23 cellular contexts compared by ENCODE assay signal in genomic region chr16:2955779-2956565, GRCh38. TPM values are rescaled to one million over a fixed set of nuclear protein-coding genes. Genes with fewer than 3 reads are reported as not detected.
DNase-seq lines count a peak whose midpoint lies in the region; ATAC-seq, FAIRE-seq and TF ChIP-seq lines count a peak whose summit lies in the region.
"Had no signal": no experiment of that assay in that cellular context is flagged by ENCODE, and none has a peak within 500 bp of the region (broad histone marks: within the 10 kb centered on the region; RNA-seq: fewer than 3 reads in every experiment).

No MANE protein-coding gene starts in this region.

- TF ChIP-seq POLR2A in GM12878 (IDR thresholded peaks at IDR 0.05; ENCODE audit: low read depth, low read length) (no peak), body of pancreas (IDR thresholded peaks at IDR 0.05) (no peak)

- intact Hi-C loops in GM12878 (cut with micrococcal nuclease; ENCODE audit: unreplicated experiment) (no loop called here), mucosa of descending colon (cut with DNase I, micrococcal nuclease) (no loop called here), kidney (cut with DNase I) (no loop called here), posterior vena cava (cut with DNase I) (no loop called here), body of pancreas (cut with DNase I) (no loop called here)

- TF ChIP-seq EP300 in GM12878 (IDR thresholded peaks at IDR 0.05; ENCODE audit: borderline replicate concordance in 1 of 2, control insufficient read depth in 1 of 2, low read depth in 2 of 2, low read length in 2 of 2) = no peak

- no peaks in the 10 kb centered on the region for H3K79me2 ChIP-seq in GM12878 (ENCODE audit: control insufficient read depth, insufficient read depth, low read length)

- H2AFZ ChIP-seq in GM12878 (ENCODE audit: control insufficient read depth, low read depth, low read length) = peak overlapping the region; percentile 11; the same call in 1 of the 2 replicates

- POLR2A ChIA-PET in GM12878 (lab: Charles Lee) = interaction anchor here (0.9 kb wide), 1 partner anchor 10 kb away, joined by 3 read pairs; no protein-coding TSS in a partner anchor

- H3K4me1 ChIP-seq in GM12878 (ENCODE audit: control insufficient read depth, insufficient read depth, low read length) (peaks cover 21% of the 10 kb centered on the region), mucosa of descending colon (ENCODE audit: low read depth) (peaks cover 4% of the 10 kb centered on the region), kidney (ENCODE audit: control insufficient read depth in 1 of 2, insufficient read depth in 1 of 2, low read depth in 1 of 2, low read length in 2 of 2) (no peaks in the 10 kb centered on the region), body of pancreas (peaks cover 12% of the 10 kb centered on the region)
- H3K4me1 ChIP-seq: BE2C, prostate gland, SJSA1 had no signal

- H3K9me3 ChIP-seq in GM12878 (replicated peaks; ENCODE audit: control insufficient read depth, insufficient read depth, low read length) = no peaks in the 10 kb centered on the region
- no peaks in the 10 kb centered on the region for H3K9me3 ChIP-seq in mucosa of descending colon
- no peaks in the 10 kb centered on the region for H3K9me3 ChIP-seq in kidney (ENCODE audit: control insufficient read depth in 1 of 2, low read length in 2 of 2)
- no peaks in the 10 kb centered on the region for H3K9me3 ChIP-seq in body of pancreas
- H3K9me3 ChIP-seq: BE2C, prostate gland, SJSA1, suprapubic skin had no signal

- TF ChIP-seq CTCF in GM12878 (IDR thresholded peaks at IDR 0.05 in 2 of 3, conservative IDR thresholded peaks at IDR 0.05 in 1 of 3; ENCODE audit: control insufficient read depth in 2 of 3, extremely low read depth in 1 of 3, insufficient read depth in 1 of 3, low read depth in 3 of 3, low read length in 3 of 3) (no peak), mucosa of descending colon (IDR thresholded peaks at IDR 0.05) (no peak), kidney (IDR thresholded peaks at IDR 0.05; ENCODE audit: borderline replicate concordance, extremely low read depth, insufficient read depth) (no peak), body of pancreas (IDR thresholded peaks at IDR 0.05) (no peak)

- SMC1A ChIA-PET in GM12878 (lab: Charles Lee; ENCODE audit: uncharacterized antibody, unreplicated experiment) = interaction anchor here (0.9 kb wide), 1 partner anchor 9 kb away, joined by 3 read pairs; no protein-coding TSS in a partner anchor

- H3K4me2 ChIP-seq in GM12878 (ENCODE audit: control insufficient read depth, insufficient read depth) = no peak overlapping the region

- H3K27ac ChIP-seq in GM12878 (ENCODE audit: control insufficient read depth, insufficient read depth) (no peak overlapping the region), kidney (ENCODE audit: low read depth in 2 of 2, low read length in 2 of 2) (no peak overlapping the region), body of pancreas (no peak overlapping the region)
- H3K27ac ChIP-seq: prostate gland, SJSA1, skin epidermis, suprapubic skin had no signal

- TF ChIP-seq RAD21 in GM12878 (IDR thresholded peaks at IDR 0.05; ENCODE audit: insufficient read depth, low read depth, low read length) = no peak

- peak; percentile 24 for ATAC-seq in GM12878
- peak; percentile 60 for ATAC-seq in mucosa of descending colon
- ATAC-seq in body of pancreas = no peak
- ATAC-seq: effector memory CD8-positive, alpha-beta T cell; PC-3 had no signal

- no peak for FAIRE-seq in GM12878 (lab: Jason Lieb, UNC)
- no peak for FAIRE-seq in kidney (lab: Jason Lieb, UNC)

- RAD21 ChIA-PET in GM12878 (lab: Charles Lee; ENCODE audit: unreplicated experiment) = interaction anchor here (0.6 to 1.3 kb wide), 2 partner anchors 14 to 29 kb away, joined by 3 read pairs; no protein-coding TSS in a partner anchor

- no peaks in the 10 kb centered on the region for H4K20me1 ChIP-seq in GM12878 (ENCODE audit: control insufficient read depth, insufficient read depth)

- 25% methylated on average over 13 of the region's 21 CpGs for WGBS in GM12878 (ENCODE audit: insufficient coverage, insufficient replicate concordance, low lambda C conversion rate, missing lambda C conversion rate)
- 30 to 50% methylated on average over 4 to 20 of the region's 21 CpGs for WGBS in body of pancreas, 2 donors

- no TSS peak for BruUV-seq in GM12878 (replicated peaks; lab: Mats Ljungman, UMichigan)

- in situ Hi-C loops in KBM-7 (cut with MboI; ENCODE audit: low pct_unique_long_range_greater_than_20kb, low sequenced_read_pairs) = no loop called here
- in situ Hi-C loops in GM12878 (cut with MboI) = no loop called here

- CTCF ChIA-PET in GM12878 (lab: Yijun Ruan, JAX) = no interaction called here

- H3K9ac ChIP-seq in GM12878 (ENCODE audit: control insufficient read depth, insufficient read depth, low read length) (no peak overlapping the region; the same call in 1 of the 2 replicates), kidney (ENCODE audit: low read length in 2 of 2) (no peak overlapping the region)

- no peaks in the 10 kb centered on the region for H3K36me3 ChIP-seq in GM12878 (ENCODE audit: control insufficient read depth in 2 of 2, insufficient read depth in 2 of 2, low read length in 1 of 2)
- no peaks in the 10 kb centered on the region for H3K36me3 ChIP-seq in mucosa of descending colon (ENCODE audit: low read depth)
- H3K36me3 ChIP-seq in kidney (ENCODE audit: control insufficient read depth in 1 of 2, insufficient read depth in 2 of 2, low read length in 2 of 2) = no peaks in the 10 kb centered on the region
- H3K36me3 ChIP-seq in body of pancreas (replicated peaks in 1 of 2; ENCODE audit: insufficient read depth in 1 of 2, low read depth in 2 of 2) = no peaks in the 10 kb centered on the region
- H3K36me3 ChIP-seq: BE2C, prostate gland, SJSA1, suprapubic skin had no signal

- H3K27me3 ChIP-seq in GM12878 (replicated peaks in 1 of 2; ENCODE audit: control insufficient read depth in 2 of 2, insufficient read depth in 2 of 2, low read length in 1 of 2) (no peaks in the 10 kb centered on the region), body of pancreas (no peaks in the 10 kb centered on the region)
- H3K27me3 ChIP-seq: BE2C had no signal

- peak; percentile 74 for DNase-seq in GDM1 (lab: John Stamatoyannopoulos, UW)
- peak; percentile 60 for DNase-seq in KBM-7
- no peak for DNase-seq in GM12878 (ENCODE audit: low read depth, low spot score)
- DNase-seq in mucosa of descending colon = peak in 2 of 3 donors; percentile 13 to 53
- no peak for DNase-seq in kidney
- no peak for DNase-seq in posterior vena cava (ENCODE audit: low spot score)
- no peak for DNase-seq in A172 (ENCODE audit: low spot score)
- DNase-seq in body of pancreas = no peak
- DNase-seq: activated CD4-positive, alpha-beta T cell treated with anti-CD3 and anti-CD28 coated beads for 4 hours; anterior cingulate cortex; BE2C; effector memory CD8-positive, alpha-beta T cell; NCI-H2081; NCI-H524; PC-3; stimulated activated CD4-positive, alpha-beta T cell treated with anti-CD3 and anti-CD28 coated beads, Interleukin-4, amount 100 ng/mL, for 24 hours had no signal

- H3K4me3 ChIP-seq in GM12878 (no peak overlapping the region), mucosa of descending colon (no peak overlapping the region), kidney (ENCODE audit: low read length in 2 of 2) (no peak overlapping the region), body of pancreas (no peak overlapping the region)
- H3K4me3 ChIP-seq: prostate gland, SJSA1, skin epidermis, suprapubic skin had no signal

RNA-seq across cellular contexts. Expression of gene KREMEN2, which starts 8.1 kb away (rescaled TPM):
- 7.1 TPM in 2 replicates for total RNA-seq in GM12878 (2013; cell fraction: nucleolus; rRNA removed)
- total RNA-seq in GM12878 (2014; rRNA removed) (1.3 and 1.8 TPM in 2 replicates), GM12878 (2014; rRNA removed; fragmentation: Illumina TruSeq; extraction: Trizol) (0.14 and 0.18 TPM in 2 replicates), GM12878 (2021) (1.5 TPM in 2 replicates), mucosa of descending colon (1 to 10 TPM in 2 of 3 donors, under 1 TPM in 1; 0.22 to 1.7 (median 1.3) TPM), kidney (not detected), posterior vena cava (not detected), body of pancreas (1 to 10 TPM in 1 of 2 donors, not detected in 1; 6.3 TPM)
- polyA plus RNA-seq in GM12878 (2011; ENCODE audit: low read depth) = not detected
- polyA plus RNA-seq in GM12878 (2011; rRNA removed) (1.6 and 3.7 TPM in 2 replicates), GM12878 (2014; fragmentation: Illumina TruSeq; extraction: Trizol) (0.06 TPM in 1 of 2 replicates, not detected in the other), GM12878 (2014; fragmentation: Nextera tagmentation; extraction: Ambion mirVana) (not detected), GM12878 (2014; rRNA removed) (1.1 and 1.8 TPM in 2 replicates), GM12878 (2016; fragmentation: Nextera tagmentation; extraction: Ambion mirVana) (under 1 TPM; 0.45 to 0.59 TPM), kidney (ENCODE audit: insufficient read depth, low read depth, low replicate concordance) (not detected)
- polyA plus RNA-seq in GM12878 (2011; cell fraction: cytosol; rRNA removed) = 5.4 and 9.9 TPM in 2 replicates
- polyA plus RNA-seq in GM12878 (2011; cell fraction: nucleus; rRNA removed) = 34.9 and 50.5 TPM in 2 replicates
- polyA plus RNA-seq in GM12878 (2012) = 0.59 and 0.68 TPM in 2 replicates
- polyA minus RNA-seq in GM12878 (2011; rRNA and poly(A)+ RNA removed) = 0.37 and 1.3 TPM in 2 replicates
- polyA minus RNA-seq in GM12878 (2011; cell fraction: cytosol; rRNA and poly(A)+ RNA removed) = 1.5 and 2.8 TPM in 2 replicates
- polyA minus RNA-seq in GM12878 (2011; cell fraction: nucleus; rRNA and poly(A)+ RNA removed) = 3.1 and 4.5 TPM in 2 replicates
- total RNA-seq in A172 (2014; rRNA removed; shearing (Covaris generic)) = 1.7 and 3.5 TPM in 2 replicates
- total RNA-seq: fibroblast of lung; natural killer cell treated with Interleukin-12 subunit alpha and Interleukin-12 subunit beta and Interleukin-15 and Interleukin-18, amount 100 ng/mL, for 72 hours; SJSA1; T-helper 2 cell treated with Interferon-gamma antibody and Interleukin-4, amounts not matched to agents 100 ng/mL and 5 ng/mL, for 36 hours had no signal
- polyA plus RNA-seq: fibroblast of lung had no signal

RNA-seq across cellular contexts. Expression of gene PAQR4, which starts 13.2 kb away (rescaled TPM):
- total RNA-seq in GM12878 (2013; cell fraction: nucleolus; rRNA removed) = 14.8 and 15.2 TPM in 2 replicates
- total RNA-seq in GM12878 (2014; rRNA removed) (20.8 and 21.1 TPM in 2 replicates), GM12878 (2014; rRNA removed; fragmentation: Illumina TruSeq; extraction: Trizol) (10.6 and 11.9 TPM in 2 replicates), GM12878 (2021) (30.7 and 31.8 TPM in 2 replicates), mucosa of descending colon (10 to 100 TPM in 1 of 3 donors, 1 to 10 TPM in 2; 4.2 to 16.1 (median 8.0) TPM), kidney (5.9 TPM), posterior vena cava (1 to 10 TPM; 2.5 to 5.4 TPM), body of pancreas (10 to 100 TPM in 1 of 2 donors, 1 to 10 TPM in 1; 8.8 to 13.2 TPM)
- polyA plus RNA-seq in GM12878 (2011; ENCODE audit: low read depth) = 4.8 TPM
- polyA plus RNA-seq in GM12878 (2011; rRNA removed) (7.2 and 13.9 TPM in 2 replicates), GM12878 (2014; fragmentation: Illumina TruSeq; extraction: Trizol) (7.6 and 13.1 TPM in 2 replicates), GM12878 (2014; fragmentation: Nextera tagmentation; extraction: Ambion mirVana) (under 1 TPM; 0.39 to 0.84 TPM), GM12878 (2014; rRNA removed) (29.4 and 29.9 TPM in 2 replicates), GM12878 (2016; fragmentation: Nextera tagmentation; extraction: Ambion mirVana) (10 to 100 TPM in 1 of 2 experiments, 1 to 10 TPM in 1; 5.9 to 14.2 TPM), kidney (ENCODE audit: insufficient read depth, low read depth, low replicate concordance) (3.5 TPM)
- polyA plus RNA-seq in GM12878 (2011; cell fraction: cytosol; rRNA removed) = 20.7 and 26.5 TPM in 2 replicates
- polyA plus RNA-seq in GM12878 (2011; cell fraction: nucleus; rRNA removed) = 66.1 and 79.5 TPM in 2 replicates
- 8.9 and 9.3 TPM in 2 replicates for polyA plus RNA-seq in GM12878 (2012)
- polyA minus RNA-seq in GM12878 (2011; rRNA and poly(A)+ RNA removed) = 10.3 and 16.7 TPM in 2 replicates
- 11.9 and 13.4 TPM in 2 replicates for polyA minus RNA-seq in GM12878 (2011; cell fraction: cytosol; rRNA and poly(A)+ RNA removed)
- 9.6 and 17.0 TPM in 2 replicates for polyA minus RNA-seq in GM12878 (2011; cell fraction: nucleus; rRNA and poly(A)+ RNA removed)
- 39.2 and 47.4 TPM in 2 replicates for total RNA-seq in A172 (2014; rRNA removed; shearing (Covaris generic))

RNA-seq across cellular contexts. Expression of gene PKMYT1, which starts 24.3 kb away (rescaled TPM):
- total RNA-seq in GM12878 (2013; cell fraction: nucleolus; rRNA removed) = 41.1 and 44.0 TPM in 2 replicates
- 31.6 and 39.6 TPM in 2 replicates for total RNA-seq in GM12878 (2014; rRNA removed)
- total RNA-seq in GM12878 (2014; rRNA removed; fragmentation: Illumina TruSeq; extraction: Trizol) = 11.5 and 13.6 TPM in 2 replicates
- total RNA-seq in GM12878 (2021) = 72.6 and 77.1 TPM in 2 replicates
- polyA plus RNA-seq in GM12878 (2011; ENCODE audit: low read depth) = 6.7 TPM
- polyA plus RNA-seq in GM12878 (2011; rRNA removed) = 3.4 and 9.3 TPM in 2 replicates
- 18.5 and 31.3 TPM in 2 replicates for polyA plus RNA-seq in GM12878 (2011; cell fraction: cytosol; rRNA removed)
- 97.2 and 161 TPM in 2 replicates for polyA plus RNA-seq in GM12878 (2011; cell fraction: nucleus; rRNA removed)
- 24.9 and 30.6 TPM in 2 replicates for polyA plus RNA-seq in GM12878 (2012)
- 6.9 and 13.1 TPM in 2 replicates for polyA plus RNA-seq in GM12878 (2014; fragmentation: Illumina TruSeq; extraction: Trizol)
- 10 to 100 TPM in 1 of 2 experiments, 1 to 10 TPM in 1; 4.6 to 20.2 TPM for polyA plus RNA-seq in GM12878 (2014; fragmentation: Nextera tagmentation; extraction: Ambion mirVana)
- 48.1 and 63.7 TPM in 2 replicates for polyA plus RNA-seq in GM12878 (2014; rRNA removed)
- polyA plus RNA-seq in GM12878 (2016; fragmentation: Nextera tagmentation; extraction: Ambion mirVana) = 100 to 1,000 TPM in 1 of 2 experiments, 10 to 100 TPM in 1; 91.9 to 101 TPM
- 5.8 and 9.7 TPM in 2 replicates for polyA minus RNA-seq in GM12878 (2011; rRNA and poly(A)+ RNA removed)
- 14.4 and 23.0 TPM in 2 replicates for polyA minus RNA-seq in GM12878 (2011; cell fraction: cytosol; rRNA and poly(A)+ RNA removed)
- polyA minus RNA-seq in GM12878 (2011; cell fraction: nucleus; rRNA and poly(A)+ RNA removed) = 18.4 and 39.6 TPM in 2 replicates
- 10 to 100 TPM in 1 of 3 donors, 1 to 10 TPM in 2; 3.1 to 20.0 (median 6.9) TPM for total RNA-seq in mucosa of descending colon
- 2.2 TPM for total RNA-seq in kidney
- 0.97 TPM for polyA plus RNA-seq in kidney (ENCODE audit: insufficient read depth, low read depth, low replicate concordance)
- 1 to 10 TPM in 1 of 2 donors, under 1 TPM in 1; 0.76 to 1.6 TPM for total RNA-seq in posterior vena cava
- total RNA-seq in A172 (2014; rRNA removed; shearing (Covaris generic)) = 50.8 and 63.1 TPM in 2 replicates
- total RNA-seq in body of pancreas = under 1 TPM in 1 of 2 donors, not detected in 1; 0.26 TPM

RNA-seq across cellular contexts. Expression of gene FLYWCH1, which starts 44.2 kb away (rescaled TPM):
- 40.3 and 43.6 TPM in 2 replicates for total RNA-seq in GM12878 (2013; cell fraction: nucleolus; rRNA removed)
- total RNA-seq in GM12878 (2014; rRNA removed) (15.0 and 19.7 TPM in 2 replicates), GM12878 (2014; rRNA removed; fragmentation: Illumina TruSeq; extraction: Trizol) (6.6 and 7.9 TPM in 2 replicates), GM12878 (2021) (27.8 and 33.8 TPM in 2 replicates), mucosa of descending colon (10 to 100 TPM; 26.6 to 46.0 (median 34.3) TPM), kidney (36.8 TPM), posterior vena cava (10 to 100 TPM; 31.0 to 37.7 TPM), body of pancreas (10 to 100 TPM; 24.6 to 53.7 TPM)
- 10.7 TPM for polyA plus RNA-seq in GM12878 (2011; ENCODE audit: low read depth)
- polyA plus RNA-seq in GM12878 (2011; rRNA removed) (7.7 and 10.6 TPM in 2 replicates), GM12878 (2014; fragmentation: Illumina TruSeq; extraction: Trizol) (1.8 and 10.1 TPM in 2 replicates), GM12878 (2014; fragmentation: Nextera tagmentation; extraction: Ambion mirVana) (under 1 TPM; 0.47 to 0.60 TPM), GM12878 (2014; rRNA removed) (29.1 and 37.9 TPM in 2 replicates), GM12878 (2016; fragmentation: Nextera tagmentation; extraction: Ambion mirVana) (10 to 100 TPM; 11.8 to 16.7 TPM), kidney (ENCODE audit: insufficient read depth, low read depth, low replicate concordance) (24.5 TPM)
- 21.5 and 28.4 TPM in 2 replicates for polyA plus RNA-seq in GM12878 (2011; cell fraction: cytosol; rRNA removed)
- 55.9 and 70.0 TPM in 2 replicates for polyA plus RNA-seq in GM12878 (2011; cell fraction: nucleus; rRNA removed)
- 20.9 and 21.5 TPM in 2 replicates for polyA plus RNA-seq in GM12878 (2012)
- 6.7 and 11.4 TPM in 2 replicates for polyA minus RNA-seq in GM12878 (2011; rRNA and poly(A)+ RNA removed)
- 6.5 and 9.9 TPM in 2 replicates for polyA minus RNA-seq in GM12878 (2011; cell fraction: cytosol; rRNA and poly(A)+ RNA removed)
- 7.4 and 18.7 TPM in 2 replicates for polyA minus RNA-seq in GM12878 (2011; cell fraction: nucleus; rRNA and poly(A)+ RNA removed)
- total RNA-seq in A172 (2014; rRNA removed; shearing (Covaris generic)) = 41.3 and 41.6 TPM in 2 replicates

RNA-seq across cellular contexts. Expression of gene CLDN9, which starts 56.8 kb away (rescaled TPM):
- not detected in 2 replicates for total RNA-seq in GM12878 (2013; cell fraction: nucleolus; rRNA removed)
- total RNA-seq in GM12878 (2014; rRNA removed) = not detected in 2 replicates
- not detected in 2 replicates for total RNA-seq in GM12878 (2014; rRNA removed; fragmentation: Illumina TruSeq; extraction: Trizol)
- total RNA-seq in GM12878 (2021) = not detected in 2 replicates
- polyA plus RNA-seq in GM12878 (2011; ENCODE audit: low read depth) = not detected
- not detected in 2 replicates for polyA plus RNA-seq in GM12878 (2011; rRNA removed)
- polyA plus RNA-seq in GM12878 (2011; cell fraction: cytosol; rRNA removed) = not detected in 2 replicates
- 0.12 TPM in 1 of 2 replicates, not detected in the other for polyA plus RNA-seq in GM12878 (2011; cell fraction: nucleus; rRNA removed)
- 0.08 TPM in 1 of 2 replicates, not detected in the other for polyA plus RNA-seq in GM12878 (2012)
- polyA plus RNA-seq in GM12878 (2014; fragmentation: Illumina TruSeq; extraction: Trizol) = not detected in 2 replicates
- polyA plus RNA-seq in GM12878 (2014; fragmentation: Nextera tagmentation; extraction: Ambion mirVana) = not detected
- not detected in 2 replicates for polyA plus RNA-seq in GM12878 (2014; rRNA removed)
- polyA plus RNA-seq in GM12878 (2016; fragmentation: Nextera tagmentation; extraction: Ambion mirVana) = not detected
- 0.26 TPM in 1 of 2 replicates, not detected in the other for polyA minus RNA-seq in GM12878 (2011; rRNA and poly(A)+ RNA removed)
- not detected in 2 replicates for polyA minus RNA-seq in GM12878 (2011; cell fraction: cytosol; rRNA and poly(A)+ RNA removed)
- not detected in 2 replicates for polyA minus RNA-seq in GM12878 (2011; cell fraction: nucleus; rRNA and poly(A)+ RNA removed)
- under 1 TPM; 0.14 to 0.61 (median 0.47) TPM for total RNA-seq in mucosa of descending colon
- 0.60 TPM for total RNA-seq in kidney
- polyA plus RNA-seq in kidney (ENCODE audit: insufficient read depth, low read depth, low replicate concordance) = not detected
- total RNA-seq in posterior vena cava = not detected
- 0.16 TPM in 1 of 2 replicates, not detected in the other for total RNA-seq in A172 (2014; rRNA removed; shearing (Covaris generic))
- 10 to 100 TPM in 1 of 2 donors, 1 to 10 TPM in 1; 4.7 to 11.2 TPM for total RNA-seq in body of pancreas
- total RNA-seq: fibroblast of lung, SJSA1, suprapubic skin had no signal
- polyA plus RNA-seq: fibroblast of lung had no signal

Comparison
In these comparisons a context has a peak if more than half of its experiments do, and no peak if none do; other contexts are left out.
1. DNase-seq: peak in GDM1 (single experiment), KBM-7 (single experiment) and mucosa of descending colon (2 of 3); none in GM12878 (single experiment), kidney (single experiment), posterior vena cava (single experiment), A172 (single experiment) and body of pancreas (0 of 4).